Comparison of ENCODE assay signal across 11 cellular contexts in genomic region chr4:37667197-37668100, GRCh38. TPM values are rescaled to one million over a fixed set of nuclear protein-coding genes. Genes with fewer than 3 reads are reported as not detected.
DNase-seq lines count a peak whose midpoint lies in the region; ATAC-seq, FAIRE-seq and TF ChIP-seq lines count a peak whose summit lies in the region.
"Had no signal": no experiment of that assay in that cellular context is flagged by ENCODE, and none has a peak within 500 bp of the region (broad histone marks: within the 10 kb centered on the region; RNA-seq: fewer than 3 reads in every experiment).

No MANE protein-coding gene starts in this region.

- H2BK20ac ChIP-seq in H1 (ENCODE audit: low read length), result no peak overlapping the region

- DNase-seq in EH (ENCODE audit: low read depth) (peak; percentile 6), PC-9 (no peak), H1 (ENCODE audit: low read depth in 1 of 2, low spot score in 2 of 2) (no peak), progenitor cell of endocrine pancreas (ENCODE audit: low spot score, unreplicated experiment) (no peak), cerebellum (ENCODE audit: low spot score) (no peak), NCI-H146 (lab: John Stamatoyannopoulos, UW) (no peak), DMS 273 (lab: John Stamatoyannopoulos, UW; ENCODE audit: unreplicated experiment) (no peak)
- DNase-seq: activated T-cell treated with anti-CD3 and anti-CD28 coated beads for 4 hours, T-cell had no signal

- no peak overlapping the region for H2BK120ac ChIP-seq in H1 (replicated peaks; ENCODE audit: low read depth, low read length)

- H3K27ac ChIP-seq in PC-9 (peak overlapping the region; percentile 39), H1 (ENCODE audit: low read depth, low read length) (no peak overlapping the region)

- TF ChIP-seq POLR2A in H1 (IDR thresholded peaks at IDR 0.05; ENCODE audit: control extremely low read depth in 1 of 2, low read depth in 2 of 2, low read length in 2 of 2), result no peak

- no peak overlapping the region for H3K4me3 Mint-ChIP-seq in progenitor cell of endocrine pancreas (ENCODE audit: low read depth)
- H3K4me3 Mint-ChIP-seq: CD4-positive, alpha-beta T cell had no signal

- no peak for TF ChIP-seq RAD21 in H1 (IDR thresholded peaks at IDR 0.05 in 1 of 2, conservative IDR thresholded peaks at IDR 0.05 in 1 of 2; ENCODE audit: low read depth in 2 of 2, low read length in 2 of 2)

- H3K4me3 ChIP-seq in PC-9 (no peak overlapping the region), H1 (ENCODE audit: extremely low read depth in 1 of 4, insufficient read depth in 2 of 4, low read depth in 3 of 4, low read length in 4 of 4) (no peak overlapping the region)

- WGBS in H1 (ENCODE audit: extremely low coverage in 1 of 2, insufficient coverage in 1 of 2, insufficient read length in 1 of 2, insufficient replicate concordance in 2 of 2, low coverage in 1 of 2, low lambda C conversion rate in 2 of 2, missing lambda C conversion rate in 1 of 2), 2 experiments, result 93% methylated on average over 2 of the region's 2 CpGs; no CpG with 5 or more reads in 1 of the 2 experiments

- peaks cover 16% of the 10 kb centered on the region for H3K4me1 ChIP-seq in PC-9 (replicated peaks; ENCODE audit: insufficient read depth)
- H3K4me1 ChIP-seq in H1 (replicated peaks in 1 of 4; ENCODE audit: control insufficient read depth in 3 of 4, insufficient read depth in 4 of 4, low read length in 3 of 4), result peaks cover 4 to 19% (median 11%) of the 10 kb centered on the region in 4 experiments; a peak in 6 of 7 replicates

- no peaks in the 10 kb centered on the region for H3K9me3 ChIP-seq in PC-9 (ENCODE audit: insufficient read depth, low read depth)
- H3K9me3 ChIP-seq in H1 (ENCODE audit: insufficient read depth in 2 of 2, low read depth in 1 of 2, low read length in 1 of 2), result peaks cover 0 to 9% of the 10 kb centered on the region in 2 experiments; a peak in 1 of 4 replicates

- H3K9me2 ChIP-seq in PC-9 (ENCODE audit: insufficient read depth), result no peaks in the 10 kb centered on the region

- TF ChIP-seq CTCF in PC-9 (conservative IDR thresholded peaks at IDR 0.05) (0 out of 2 replicates have a peak, but pooled peaks have one; percentile 5), H1 (IDR thresholded peaks at IDR 0.05; ENCODE audit: control extremely low read depth in 1 of 3, insufficient read depth in 1 of 3, low read depth in 1 of 3, low read length in 3 of 3) (no peak), progenitor cell of endocrine pancreas (IDR thresholded peaks at IDR 0.05; ENCODE audit: unreplicated experiment) (no peak)

- H4K5ac ChIP-seq in H1 (ENCODE audit: insufficient read length, low read depth, low read length), result no peak overlapping the region

- H3K56ac ChIP-seq in H1 (replicated peaks; ENCODE audit: insufficient read length, low read depth, low read length), result no peak overlapping the region

- H3K4ac ChIP-seq in H1 (replicated peaks; ENCODE audit: insufficient read length, low read depth, low read length), result no peak overlapping the region

- H2BK12ac ChIP-seq in H1 (ENCODE audit: low read depth, low read length), result no peak overlapping the region

- no peak overlapping the region for H3K14ac ChIP-seq in H1 (ENCODE audit: insufficient read length)

- no peaks in the 10 kb centered on the region for H3K27me3 ChIP-seq in PC-9 (ENCODE audit: insufficient read depth, low read depth)
- H3K27me3 ChIP-seq in H1 (replicated peaks in 1 of 4; ENCODE audit: control insufficient read depth in 3 of 4, extremely low read depth in 1 of 4, insufficient read depth in 3 of 4, low read length in 3 of 4), result no peaks in the 10 kb centered on the region; a peak in 1 of 7 replicates

- H3K79me1 ChIP-seq in H1 (ENCODE audit: low read depth, low read length), result peaks cover 3% of the 10 kb centered on the region; the same call in 1 of the 2 replicates

- H4K8ac ChIP-seq in H1 (ENCODE audit: extremely low read depth, insufficient read depth, low read length), result no peak overlapping the region

- H3K9me3 Mint-ChIP-seq in progenitor cell of endocrine pancreas (ENCODE audit: low read depth), result no peaks in the 10 kb centered on the region
- H3K9me3 Mint-ChIP-seq: CD4-positive, alpha-beta T cell; T-cell had no signal

- H3K4me1 Mint-ChIP-seq in progenitor cell of endocrine pancreas (ENCODE audit: low read depth), result peaks cover 31% of the 10 kb centered on the region

- no peaks in the 10 kb centered on the region; the same call in 1 of the 2 replicates for H3K23me2 ChIP-seq in H1 (ENCODE audit: low read depth, low read length)

- intact Hi-C loops in PC-9 (cut with micrococcal nuclease; ENCODE audit: unreplicated experiment), result loop anchor here (5.0 kb wide), 1 partner anchor 215 kb away; a partner anchor contains a TSS

- peaks cover 4% of the 10 kb centered on the region; the same call in 1 of the 2 replicates for H3F3A ChIP-seq in PC-9 (ENCODE audit: insufficient read depth, low read depth)

- peak overlapping the region; percentile 41 for H3K4me2 ChIP-seq in PC-9
- no peak overlapping the region for H3K4me2 ChIP-seq in H1 (ENCODE audit: insufficient read depth in 1 of 2, low read depth in 2 of 2, low read length in 2 of 2)

- no peak for FAIRE-seq in H1 (lab: Jason Lieb, UNC)

- POLR2A ChIA-PET in PC-9 (lab: Charles Lee; ENCODE audit: unreplicated experiment), result interaction anchor here (0.5 to 0.6 kb wide), 3 partner anchors 121 to 982 kb away, joined by 5 to 6 read pairs (median 5); no protein-coding TSS in a partner anchor
- POLR2A ChIA-PET in H1 (lab: Charles Lee; ENCODE audit: partially characterized antibody), result no interaction called here

- H2BK15ac ChIP-seq in H1 (ENCODE audit: low read length), result no peak overlapping the region

- H4K91ac ChIP-seq in H1 (replicated peaks; ENCODE audit: insufficient read length, low read length), result no peak overlapping the region

- H3K18ac ChIP-seq in H1 (ENCODE audit: extremely low read depth, low read length), result no peak overlapping the region

- no peak overlapping the region for H2AK5ac ChIP-seq in H1 (ENCODE audit: low read depth, low read length)

- TF ChIP-seq EP300 in H1 (IDR thresholded peaks at IDR 0.05; ENCODE audit: borderline replicate concordance in 1 of 2, low read depth in 2 of 2, low read length in 2 of 2), result no peak

- CTCF ChIA-PET in PC-9 (lab: Charles Lee), result no interaction called here
- CTCF ChIA-PET in H1 (lab: Charles Lee; ENCODE audit: partially characterized antibody), result interaction anchor here (3.6 kb wide), 1 partner anchor 65 kb away, joined by 13 read pairs; no protein-coding TSS in a partner anchor

- no peak overlapping the region for H2BK5ac ChIP-seq in H1 (ENCODE audit: low read depth, low read length)

- H2AFZ ChIP-seq in PC-9 (no peak overlapping the region), H1 (ENCODE audit: low read length) (no peak overlapping the region)

- BruUV-seq in PC-9 (replicated peaks; lab: Mats Ljungman, UMichigan), result no TSS peak

- no peaks in the 10 kb centered on the region for H3K36me3 ChIP-seq in PC-9 (ENCODE audit: low read depth)
- H3K36me3 ChIP-seq in H1 (ENCODE audit: control insufficient read depth in 2 of 4, insufficient read depth in 4 of 4, low read length in 3 of 4), result no peaks in the 10 kb centered on the region

- peak overlapping the region; percentile 59 for H3K27ac Mint-ChIP-seq in progenitor cell of endocrine pancreas
- H3K27ac Mint-ChIP-seq: CD4-positive, alpha-beta T cell had no signal

- no peak for ATAC-seq in GM19452 (IDR thresholded peaks at IDR 0.05; ENCODE audit: unreplicated experiment)

- H3K9ac ChIP-seq in H1 (replicated peaks in 1 of 4; ENCODE audit: extremely low read depth in 1 of 4, low read depth in 3 of 4, low read length in 3 of 4), result no peak overlapping the region

- no peaks in the 10 kb centered on the region for H3K79me2 ChIP-seq in PC-9 (ENCODE audit: low read depth)
- H3K79me2 ChIP-seq in H1 (ENCODE audit: control insufficient read depth in 1 of 2, insufficient read depth in 2 of 2, low read length in 2 of 2), result peaks cover 0 to 5% of the 10 kb centered on the region in 2 experiments; a peak in 1 of 4 replicates

- H4K20me1 ChIP-seq in PC-9 (ENCODE audit: insufficient read depth) (no peaks in the 10 kb centered on the region), H1 (replicated peaks in 1 of 2; ENCODE audit: control insufficient read depth in 1 of 2, insufficient read depth in 2 of 2, low read length in 2 of 2) (no peaks in the 10 kb centered on the region)

- no peak overlapping the region for H3K23ac ChIP-seq in H1 (ENCODE audit: insufficient read length)

- H3K36me3 Mint-ChIP-seq in progenitor cell of endocrine pancreas (ENCODE audit: insufficient read depth), result peaks cover 8% of the 10 kb centered on the region
- H3K36me3 Mint-ChIP-seq: T-cell had no signal

- no peaks in the 10 kb centered on the region for H3K27me3 Mint-ChIP-seq in progenitor cell of endocrine pancreas
- H3K27me3 Mint-ChIP-seq: CD4-positive, alpha-beta T cell; T-cell had no signal

TF ChIP-seq in H1, 55 proteins besides CTCF, POLR2A, EP300 and RAD21:
- TF ChIP-seq KDM1A (IDR thresholded peaks at IDR 0.05; ENCODE audit: borderline replicate concordance, low read length) (peak; percentile 58; the same call in 1 of the 2 replicates), EGR1 (IDR thresholded peaks at IDR 0.05; ENCODE audit: borderline replicate concordance, low read depth, low read length) (no peak)

RNA-seq across cellular contexts. Expression of gene RELL1, which starts 18.7 kb away (rescaled TPM):
- total RNA-seq in PC-9 (2021) (11.9 and 18.5 TPM in 2 replicates), progenitor cell of endocrine pancreas (30.4 and 33.6 TPM in 2 replicates), cerebellum (57.6 TPM)
- total RNA-seq in H1 (2021; fragmentation: NEBNext Ultra II Directional; extraction: Animal tissue kit (Norgen Biotek cat#: 25700)), result 13.7 and 14.1 TPM in 2 replicates
- 2.1 and 2.2 TPM in 2 replicates for polyA plus RNA-seq in H1 (2011; rRNA removed)
- 2.9 TPM for polyA plus RNA-seq in H1 (2011; cell fraction: cytosol; rRNA removed)
- polyA plus RNA-seq in H1 (2011; cell fraction: nucleus; rRNA removed), result 2.5 TPM
- polyA plus RNA-seq in H1 (2012, experiment 1 of 2), result 2.9 to 4.0 TPM (median 3.1 TPM) in 4 replicates
- 0.68 TPM for polyA plus RNA-seq in H1 (2012, experiment 2 of 2)
- 8.5 TPM for polyA plus RNA-seq in H1 (2013, experiment 1 of 2)
- polyA plus RNA-seq in H1 (2013, experiment 2 of 2), result 10.2 TPM
- 10.9 and 12.0 TPM in 2 replicates for polyA minus RNA-seq in H1 (2011; rRNA and poly(A)+ RNA removed)
- 9.8 TPM for polyA minus RNA-seq in H1 (2011; cell fraction: cytosol; rRNA and poly(A)+ RNA removed)
- polyA minus RNA-seq in H1 (2011; cell fraction: nucleus; rRNA and poly(A)+ RNA removed), result 10.0 TPM
